ENCODE assay signal across 9 cellular contexts in the genomic region with DNA sequence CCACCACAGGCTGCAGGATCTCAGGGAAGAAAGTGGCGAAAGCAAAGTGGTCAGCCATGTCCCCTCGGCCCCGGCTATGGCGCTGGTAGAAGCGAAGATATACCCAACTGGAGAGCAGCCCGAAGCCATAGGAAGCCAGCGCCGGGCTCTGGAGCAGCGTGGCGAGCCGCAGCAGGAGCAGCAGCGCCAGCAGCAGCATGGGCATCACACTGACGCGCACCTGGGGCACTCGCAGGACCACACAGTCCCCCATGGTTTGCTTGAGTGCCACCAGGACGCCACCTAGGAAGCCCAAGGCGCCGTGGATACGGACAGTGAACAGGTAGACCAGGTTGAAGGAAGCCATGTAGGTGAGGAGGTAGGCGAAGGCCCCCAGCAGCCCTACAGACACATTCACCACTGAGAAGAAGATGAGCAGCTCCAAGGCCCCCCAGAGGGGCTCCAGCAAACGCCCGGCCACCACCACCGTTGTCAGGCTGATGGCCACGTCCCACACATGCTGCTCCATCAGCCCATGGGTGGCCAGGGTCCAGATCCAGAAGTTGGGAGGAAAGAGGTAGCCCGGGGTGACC. TPM values are rescaled to one million over a fixed set of nuclear protein-coding genes. Genes with fewer than 3 reads are reported as not detected.
A peak's percentile ranks its signal among the peaks of the same experiment; 100 is the strongest.
DNase-seq lines count a peak whose midpoint lies in the region; ATAC-seq and TF ChIP-seq lines count a peak whose summit lies in the region.
"Had no signal": no experiment of that assay in that cellular context is flagged by ENCODE, and none has a peak within 500 bp of the region (broad histone marks: within the 10 kb centered on the region; RNA-seq: fewer than 3 reads in every experiment).

No MANE protein-coding gene starts in this region.

- H3K4me3 ChIP-seq in GM12865 (ENCODE audit: low read depth, low read length) (peak overlapping the region; percentile 79), SK-N-SH (ENCODE audit: low read depth in 2 of 2, low read length in 1 of 2) (peak overlapping the region; percentile 77 to 95), fibroblast of pulmonary artery (replicated peaks; ENCODE audit: low read depth, low read length) (peak overlapping the region; percentile 88), sigmoid colon (peak overlapping the region; percentile 69 to 84 (median 78))

- H3K79me2 ChIP-seq in SK-N-SH (ENCODE audit: insufficient read depth) = peaks cover 59% of the 10 kb centered on the region

- no peaks in the 10 kb centered on the region for H3K27me3 ChIP-seq in SK-N-SH (ENCODE audit: insufficient read depth)
- H3K27me3 ChIP-seq in sigmoid colon = no peaks in the 10 kb centered on the region

- H3K9me2 ChIP-seq in SK-N-SH = no peaks in the 10 kb centered on the region

- 13% methylated on average over 9 of the region's 25 CpGs for WGBS in SK-N-SH (ENCODE audit: low lambda C conversion rate)
- WGBS in sigmoid colon, 2 donors = 22 to 60% methylated on average over 25 of the region's 25 CpGs

- CTCF ChIA-PET in SK-N-SH (lab: Yijun Ruan, JAX) = interaction anchor here (4.0 to 6.4 kb wide), 2 partner anchors 32 to 69 kb away, joined by 33 to 57 read pairs; no protein-coding TSS in a partner anchor

- POLR2A ChIA-PET in SK-N-SH (lab: Yijun Ruan, JAX) = interaction anchor here (0.9 to 2.1 kb wide), 2 partner anchors 14 to 33 kb away, joined by 3 to 9 read pairs; no protein-coding TSS in a partner anchor

- no peaks in the 10 kb centered on the region for H3F3A ChIP-seq in SK-N-SH (replicated peaks; ENCODE audit: insufficient read depth)

- H3K36me3 ChIP-seq in SK-N-SH (replicated peaks in 1 of 2; ENCODE audit: control insufficient read depth in 1 of 2, insufficient read depth in 2 of 2, low read length in 1 of 2) (peaks cover 20 to 41% of the 10 kb centered on the region in 2 experiments), sigmoid colon (peaks cover 14 to 40% (median 20%) of the 10 kb centered on the region in 4 donors)

- DNase-seq in GM12865 (ENCODE audit: low read depth) (no peak), SK-N-SH (no peak), fibroblast of pulmonary artery (ENCODE audit: low read depth) (no peak), sigmoid colon (no peak), NCI-H1436 (lab: John Stamatoyannopoulos, UW) (no peak), nucleus accumbens (lab: John Stamatoyannopoulos, UW) (no peak)
- DNase-seq: amniotic stem cell had no signal

- H2AFZ ChIP-seq in SK-N-SH (ENCODE audit: low read depth) = no peak overlapping the region

- TF ChIP-seq EP300 in SK-N-SH (IDR thresholded peaks at IDR 0.05; ENCODE audit: borderline replicate concordance in 1 of 2, low read depth in 1 of 2, low read length in 1 of 2) (no peak), sigmoid colon (IDR thresholded peaks at IDR 0.05) (no peak)

- H4K20me1 ChIP-seq in SK-N-SH (ENCODE audit: insufficient read depth) = peaks cover 52% of the 10 kb centered on the region

- H3K27ac ChIP-seq in SK-N-SH (ENCODE audit: low read depth in 2 of 2, low read length in 1 of 2) (peak overlapping the region; percentile 60 to 84; a peak in 3 of 4 replicates), sigmoid colon (peak overlapping the region; percentile 82 to 93 (median 91))

- TF ChIP-seq CTCF in GM12865 (IDR thresholded peaks at IDR 0.05; ENCODE audit: insufficient read depth, low read depth, low read length, missing control alignments) = no peak
- TF ChIP-seq CTCF in SK-N-SH (IDR thresholded peaks at IDR 0.05) = no peak
- no peak for TF ChIP-seq CTCF in fibroblast of pulmonary artery (IDR thresholded peaks at IDR 0.05; ENCODE audit: low read length, missing control alignments)
- no peak for TF ChIP-seq CTCF in sigmoid colon (IDR thresholded peaks at IDR 0.05)

- H3K4me1 ChIP-seq in SK-N-SH (ENCODE audit: control insufficient read depth in 1 of 2, insufficient read depth in 2 of 2, low read depth in 1 of 2, low read length in 1 of 2) (peaks cover 8 to 49% of the 10 kb centered on the region in 2 experiments; a peak in 2 of 4 replicates), sigmoid colon (peaks cover 0 to 49% (median 33%) of the 10 kb centered on the region in 4 donors)

- H3K9me3 ChIP-seq in SK-N-SH (no peaks in the 10 kb centered on the region), sigmoid colon (no peaks in the 10 kb centered on the region)

- TF ChIP-seq RAD21 in SK-N-SH (IDR thresholded peaks at IDR 0.05; ENCODE audit: low read length) = no peak

- intact Hi-C loops in sigmoid colon (cut with DNase I) = loop anchor here (10.0 kb wide), 1 partner anchor 1036 kb away; a partner anchor contains a TSS

- no peak for TF ChIP-seq POLR2A in sigmoid colon (IDR thresholded peaks at IDR 0.05)

- peak overlapping the region; percentile 87 for H3K9ac ChIP-seq in SK-N-SH

- ATAC-seq in GM18498 (IDR thresholded peaks at IDR 0.05; ENCODE audit: unreplicated experiment) (no peak), GM18909 (IDR thresholded peaks at IDR 0.05; ENCODE audit: poor library complexity, unreplicated experiment) (no peak)

- H3K4me2 ChIP-seq in SK-N-SH = peak overlapping the region; percentile 94

TF ChIP-seq in SK-N-SH, 30 proteins besides CTCF, POLR2A, EP300 and RAD21:
- no peak for TF ChIP-seq EZH2phosphoT487 (IDR thresholded peaks at IDR 0.05; ENCODE audit: borderline replicate concordance, low read depth)
- no peak for TF ChIP-seq SIN3A (IDR thresholded peaks at IDR 0.05; ENCODE audit: borderline replicate concordance, low read depth, low read length)
- TF ChIP-seq FOXM1 (IDR thresholded peaks at IDR 0.05; ENCODE audit: low read depth) = no peak
- no peak for TF ChIP-seq GABPA (IDR thresholded peaks at IDR 0.05; ENCODE audit: low read depth)
- no peak for TF ChIP-seq ELF1 (IDR thresholded peaks at IDR 0.05)
- no peak for TF ChIP-seq MEF2A (IDR thresholded peaks at IDR 0.05; ENCODE audit: borderline replicate concordance, low read depth)
- TF ChIP-seq, protein P1, sequence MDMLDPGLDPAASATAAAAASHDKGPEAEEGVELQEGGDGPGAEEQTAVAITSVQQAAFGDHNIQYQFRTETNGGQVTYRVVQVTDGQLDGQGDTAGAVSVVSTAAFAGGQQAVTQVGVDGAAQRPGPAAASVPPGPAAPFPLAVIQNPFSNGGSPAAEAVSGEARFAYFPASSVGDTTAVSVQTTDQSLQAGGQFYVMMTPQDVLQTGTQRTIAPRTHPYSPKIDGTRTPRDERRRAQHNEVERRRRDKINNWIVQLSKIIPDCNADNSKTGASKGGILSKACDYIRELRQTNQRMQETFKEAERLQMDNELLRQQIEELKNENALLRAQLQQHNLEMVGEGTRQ (IDR thresholded peaks at IDR 0.05; ENCODE audit: borderline replicate concordance, low read depth, low read length) = no peak

RNA-seq across cellular contexts. Expression of a gene that starts 0.9 kb away (rescaled TPM):
- 47.8 and 49.2 TPM in 2 replicates for polyA plus RNA-seq in SK-N-SH (2012; rRNA removed)
- polyA plus RNA-seq in SK-N-SH (2012; cell fraction: cytosol; rRNA removed) = 20.4 and 34.9 TPM in 2 replicates
- 33.8 and 42.1 TPM in 2 replicates for polyA plus RNA-seq in SK-N-SH (2012; cell fraction: nucleus; rRNA removed)
- total RNA-seq in sigmoid colon = 10 to 100 TPM; 40.5 to 45.7 (median 44.3) TPM
- polyA plus RNA-seq in sigmoid colon = 10 to 100 TPM in 2 of 3 donors, 1 to 10 TPM in 1; 9.5 to 37.4 (median 11.4) TPM

RNA-seq across cellular contexts. Expression of a gene that starts 7.8 kb away (rescaled TPM):
- polyA plus RNA-seq in SK-N-SH (2012; rRNA removed) (40.7 and 46.5 TPM in 2 replicates), sigmoid colon (10 to 100 TPM; 10.8 to 46.0 (median 14.8) TPM)
- polyA plus RNA-seq in SK-N-SH (2012; cell fraction: cytosol; rRNA removed) = 22.5 and 32.0 TPM in 2 replicates
- 59.4 and 69.3 TPM in 2 replicates for polyA plus RNA-seq in SK-N-SH (2012; cell fraction: nucleus; rRNA removed)
- total RNA-seq in sigmoid colon = 10 to 100 TPM in 1 of 4 donors, 1 to 10 TPM in 3; 6.8 to 12.7 (median 8.2) TPM

RNA-seq across cellular contexts. Expression of a gene that starts 7.9 kb away (rescaled TPM):
- polyA plus RNA-seq in SK-N-SH (2012; rRNA removed) = 43.6 and 56.2 TPM in 2 replicates
- 23.0 and 30.4 TPM in 2 replicates for polyA plus RNA-seq in SK-N-SH (2012; cell fraction: cytosol; rRNA removed)
- 124 and 132 TPM in 2 replicates for polyA plus RNA-seq in SK-N-SH (2012; cell fraction: nucleus; rRNA removed)
- total RNA-seq in sigmoid colon = 10 to 100 TPM; 19.1 to 28.5 (median 19.2) TPM
- 10 to 100 TPM; 16.8 to 22.2 (median 18.7) TPM for polyA plus RNA-seq in sigmoid colon

RNA-seq across cellular contexts. Expression of a gene that starts 12.9 kb away (rescaled TPM):
- polyA plus RNA-seq in SK-N-SH (2012; rRNA removed) = 0.83 and 0.95 TPM in 2 replicates
- polyA plus RNA-seq in SK-N-SH (2012; cell fraction: cytosol; rRNA removed) = 0.33 and 0.73 TPM in 2 replicates
- 4.2 and 8.1 TPM in 2 replicates for polyA plus RNA-seq in SK-N-SH (2012; cell fraction: nucleus; rRNA removed)
- total RNA-seq in sigmoid colon = 1 to 10 TPM in 1 of 4 donors, not detected in 3; 1.2 TPM
- polyA plus RNA-seq in sigmoid colon = under 1 TPM in 1 of 3 donors, not detected in 2; 0.77 TPM

RNA-seq across cellular contexts. Expression of a gene that starts 17.8 kb away (rescaled TPM):
- polyA plus RNA-seq in SK-N-SH (2012; rRNA removed) (28.1 and 32.3 TPM in 2 replicates), sigmoid colon (10 to 100 TPM; 16.4 to 41.7 (median 21.0) TPM)
- 19.1 and 27.8 TPM in 2 replicates for polyA plus RNA-seq in SK-N-SH (2012; cell fraction: cytosol; rRNA removed)
- 34.1 and 37.0 TPM in 2 replicates for polyA plus RNA-seq in SK-N-SH (2012; cell fraction: nucleus; rRNA removed)
- total RNA-seq in sigmoid colon = 10 to 100 TPM; 27.4 to 29.8 (median 28.5) TPM
